Comparison of ENCODE assay signal across 14 cellular contexts in the genomic region with DNA sequence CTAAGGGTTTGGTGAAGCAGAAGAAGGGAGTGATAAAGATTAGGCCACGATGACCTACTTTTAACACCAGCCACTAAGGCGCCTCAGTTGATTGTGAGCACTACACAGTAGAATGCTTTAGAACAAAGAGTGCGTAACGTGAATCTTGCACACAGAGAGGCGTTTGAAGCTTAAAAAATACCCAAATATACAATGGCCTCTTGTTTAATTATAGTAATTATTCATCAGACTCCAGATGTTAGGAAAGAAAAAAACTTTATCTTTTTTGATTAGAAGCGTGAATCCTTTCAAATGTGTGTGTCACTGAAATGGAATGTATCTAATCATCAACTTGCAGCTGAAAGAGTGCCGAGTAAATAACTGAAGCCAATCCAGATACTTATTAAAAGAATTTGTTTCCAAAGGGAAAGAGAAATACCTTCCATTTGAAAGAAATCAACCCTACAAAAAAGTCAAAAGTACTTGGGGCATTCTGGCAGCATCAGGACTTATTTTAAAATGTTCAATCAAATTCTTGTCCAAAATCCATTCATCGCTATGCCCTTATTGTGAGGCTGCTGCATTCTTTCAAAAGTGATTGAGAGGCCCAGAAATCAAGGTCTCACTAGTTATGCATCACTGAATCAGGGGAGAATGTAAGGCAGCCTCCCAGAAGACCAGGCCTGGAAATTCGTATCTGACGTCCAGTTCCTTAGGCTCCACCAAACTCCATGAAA.
DNase-seq lines count a peak whose midpoint lies in the region; ATAC-seq and TF ChIP-seq lines count a peak whose summit lies in the region.
"Had no signal": no experiment of that assay in that cellular context is flagged by ENCODE, and none has a peak within 500 bp of the region (broad histone marks: within the 10 kb centered on the region; RNA-seq: fewer than 3 reads in every experiment).

No MANE protein-coding gene starts in this region.

- peaks cover 35% of the 10 kb centered on the region for H3K4me1 Mint-ChIP-seq in brain
- H3K4me1 Mint-ChIP-seq in neural progenitor cell = peaks cover 26% of the 10 kb centered on the region
- peaks cover 7% of the 10 kb centered on the region for H3K4me1 Mint-ChIP-seq in WTC11

- no peak for TF ChIP-seq POLR2A in heart left ventricle (IDR thresholded peaks at IDR 0.05)

- H4K20me1 ChIP-seq in BLaER1 = no peaks in the 10 kb centered on the region
- no peaks in the 10 kb centered on the region for H4K20me1 ChIP-seq in neural progenitor cell (ENCODE audit: low read depth)

- intact Hi-C loops in heart left ventricle (cut with DNase I) = loop anchor here in 1 of 10 donors (10.0 kb wide), 2 partner anchors 246 to 336 kb away; a partner anchor contains a TSS

- ATAC-seq in heart left ventricle = peak in 3 of 4 donors; percentile 42 to 77 (median 47)
- no peak for ATAC-seq in WTC11
- no peak for ATAC-seq in GM19463 (IDR thresholded peaks at IDR 0.05; ENCODE audit: unreplicated experiment)
- ATAC-seq: activated CD4-positive, CD25-positive, alpha-beta regulatory T cell treated with anti-CD3 and anti-CD28 coated beads, Interleukin-2, amount 50 U/mL, for 24 hours; T-cell had no signal

- H3K27ac ChIP-seq in BLaER1 (no peak overlapping the region), heart left ventricle (peak overlapping the region in 8 of 12 donors; percentile 2 to 76 (median 36)), neural progenitor cell (peak overlapping the region; percentile 16)
- H3K27ac ChIP-seq: neutrophil had no signal

- H3K27ac Mint-ChIP-seq in brain (peak overlapping the region; percentile 9 to 75 (median 45)), neural progenitor cell (peak overlapping the region; percentile 9), WTC11 (no peak overlapping the region)
- H3K27ac Mint-ChIP-seq: activated T-cell treated with anti-CD3 and anti-CD28 coated beads, Interleukin-2, amount 50 U/mL, for 24 hours; T-cell had no signal

- H3K27me3 ChIP-seq in BLaER1 (no peaks in the 10 kb centered on the region), heart left ventricle (no peaks in the 10 kb centered on the region), neural progenitor cell (no peaks in the 10 kb centered on the region)
- H3K27me3 ChIP-seq: neutrophil had no signal

- peaks cover 3 to 12% (median 9%) of the 10 kb centered on the region in 5 experiments for H3K9me3 Mint-ChIP-seq in brain
- H3K9me3 Mint-ChIP-seq in neural progenitor cell = peaks cover 16% of the 10 kb centered on the region
- H3K9me3 Mint-ChIP-seq in WTC11 = peaks cover 20% of the 10 kb centered on the region
- H3K9me3 Mint-ChIP-seq: activated T-cell treated with anti-CD3 and anti-CD28 coated beads, Interleukin-2, amount 50 U/mL, for 24 hours had no signal

- H3K79me2 ChIP-seq in neural progenitor cell (ENCODE audit: low read depth) = no peaks in the 10 kb centered on the region

- H3K4me3 Mint-ChIP-seq in brain (no peak overlapping the region), neural progenitor cell (no peak overlapping the region), WTC11 (no peak overlapping the region)
- H3K4me3 Mint-ChIP-seq: activated T-cell treated with anti-CD3 and anti-CD28 coated beads, Interleukin-2, amount 50 U/mL, for 24 hours; T-cell had no signal

- H3K36me3 ChIP-seq in BLaER1 = no peaks in the 10 kb centered on the region
- H3K36me3 ChIP-seq in heart left ventricle = no peaks in the 10 kb centered on the region
- H3K36me3 ChIP-seq in neural progenitor cell = no peaks in the 10 kb centered on the region
- H3K36me3 ChIP-seq: neutrophil had no signal

- H3K9ac ChIP-seq in BLaER1 (no peak overlapping the region), neural progenitor cell (no peak overlapping the region)

- H3K4me3 ChIP-seq in BLaER1 (no peak overlapping the region), heart left ventricle (no peak overlapping the region), neural progenitor cell (no peak overlapping the region)

- whole genome bisulfite sequencing in heart left ventricle, 4 donors = 43 to 58% (median 55%) methylated on average over 10 of the region's 10 CpGs

- H3K27me3 Mint-ChIP-seq in brain (peaks cover 4% of the 10 kb centered on the region), neural progenitor cell (ENCODE audit: insufficient read depth, low read depth) (no peaks in the 10 kb centered on the region), WTC11 (ENCODE audit: low read depth) (no peaks in the 10 kb centered on the region; the same call in 1 of the 2 replicates)
- H3K27me3 Mint-ChIP-seq: activated T-cell treated with anti-CD3 and anti-CD28 coated beads, Interleukin-2, amount 50 U/mL, for 24 hours; T-cell had no signal

- POLR2A ChIA-PET in WTC11 (lab: Charles Lee) = no interaction called here

- no peak for DNase-seq in heart left ventricle
- DNase-seq in neural progenitor cell (ENCODE audit: low spot score) = peak; percentile 70
- DNase-seq in NCI-H446 (lab: John Stamatoyannopoulos, UW) = no peak
- DNase-seq in stimulated activated naive CD4-positive, alpha-beta T cell (lab: John Stamatoyannopoulos, UW) = no peak
- no peak for DNase-seq in WTC11 (ENCODE audit: low spot score)
- DNase-seq: activated T-cell treated with anti-CD3 and anti-CD28 coated beads, Interleukin-2, amount 50 U/mL, for 24 hours; NCI-H187 treated with DMSO at 0.1 percent for 48 hours; RPMI8226; T-cell had no signal

- H3K9me3 ChIP-seq in BLaER1 (0 out of 2 replicates have a peak, but pooled peaks cover 6% of the 10 kb centered on the region), heart left ventricle (peaks cover 0 to 5% (median 0%) of the 10 kb centered on the region in 12 donors), neural progenitor cell (ENCODE audit: low read depth) (no peaks in the 10 kb centered on the region)
- H3K9me3 ChIP-seq: neutrophil had no signal

- H3K36me3 Mint-ChIP-seq in brain = no peaks in the 10 kb centered on the region
- H3K36me3 Mint-ChIP-seq in neural progenitor cell = no peaks in the 10 kb centered on the region
- peaks cover 12% of the 10 kb centered on the region for H3K36me3 Mint-ChIP-seq in WTC11
- H3K36me3 Mint-ChIP-seq: T-cell had no signal

- H2AFZ ChIP-seq in neural progenitor cell (replicated peaks) = no peak overlapping the region

- H3K4me1 ChIP-seq in BLaER1 (peaks cover 32% of the 10 kb centered on the region), heart left ventricle (peaks cover 0 to 20% (median 4%) of the 10 kb centered on the region in 12 donors), neural progenitor cell (peaks cover 15% of the 10 kb centered on the region)

- H3K4me2 ChIP-seq in BLaER1 = peak overlapping the region; percentile 33
- H3K4me2 ChIP-seq in neural progenitor cell = peak overlapping the region; percentile 20

- TF ChIP-seq CTCF in brain (conservative IDR thresholded peaks at IDR 0.05) = no peak
- TF ChIP-seq CTCF in heart left ventricle (IDR thresholded peaks at IDR 0.05) = no peak
- TF ChIP-seq CTCF in neural progenitor cell (IDR thresholded peaks at IDR 0.05) = no peak
- no peak for TF ChIP-seq CTCF in WTC11 (IDR thresholded peaks at IDR 0.05)

- CTCF ChIA-PET in WTC11 (lab: Charles Lee) = no interaction called here

- H3F3A ChIP-seq in neural progenitor cell (ENCODE audit: low read depth) = peaks cover 10% of the 10 kb centered on the region

TF ChIP-seq in WTC11, 78 proteins besides CTCF, POLR2A, EP300 and RAD21:
- TF ChIP-seq ELF4 (CRISPR knock-in tag; IDR thresholded peaks at IDR 0.05; ENCODE audit: low read depth) (no peak), SP1 (CRISPR knock-in tag; conservative IDR thresholded peaks at IDR 0.05) (no peak), ZNF232 (CRISPR knock-in tag; IDR thresholded peaks at IDR 0.05) (no peak), EMX1 (CRISPR knock-in tag; IDR thresholded peaks at IDR 0.05) (no peak), ZNF138 (CRISPR knock-in tag; conservative IDR thresholded peaks at IDR 0.05) (no peak)
- TF ChIP-seq, protein P1, sequence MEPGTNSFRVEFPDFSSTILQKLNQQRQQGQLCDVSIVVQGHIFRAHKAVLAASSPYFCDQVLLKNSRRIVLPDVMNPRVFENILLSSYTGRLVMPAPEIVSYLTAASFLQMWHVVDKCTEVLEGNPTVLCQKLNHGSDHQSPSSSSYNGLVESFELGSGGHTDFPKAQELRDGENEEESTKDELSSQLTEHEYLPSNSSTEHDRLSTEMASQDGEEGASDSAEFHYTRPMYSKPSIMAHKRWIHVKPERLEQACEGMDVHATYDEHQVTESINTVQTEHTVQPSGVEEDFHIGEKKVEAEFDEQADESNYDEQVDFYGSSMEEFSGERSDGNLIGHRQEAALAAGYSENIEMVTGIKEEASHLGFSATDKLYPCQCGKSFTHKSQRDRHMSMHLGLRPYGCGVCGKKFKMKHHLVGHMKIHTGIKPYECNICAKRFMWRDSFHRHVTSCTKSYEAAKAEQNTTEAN (CRISPR knock-in tag; IDR thresholded peaks at IDR 0.05) = no peak

Comparison
In these comparisons a context has a peak if more than half of its experiments do, and no peak if none do; other contexts are left out.
1. ATAC-seq: peak in heart left ventricle (3 of 4); none in WTC11 (single experiment) and GM19463 (single experiment).